In genomic region chr6:139119553-139119952, GRCh38 we compare ENCODE assay signal across 22 cellular contexts. TPM values are rescaled to one million over a fixed set of nuclear protein-coding genes. Genes with fewer than 3 reads are reported as not detected.
A peak's percentile ranks its signal among the peaks of the same experiment; 100 is the strongest.
DNase-seq lines count a peak whose midpoint lies in the region; ATAC-seq, FAIRE-seq and TF ChIP-seq lines count a peak whose summit lies in the region.
"Had no signal": no experiment of that assay in that cellular context is flagged by ENCODE, and none has a peak within 500 bp of the region (broad histone marks: within the 10 kb centered on the region; RNA-seq: fewer than 3 reads in every experiment).

No MANE protein-coding gene starts in this region.

- POLR2A ChIA-PET in activated CD4-positive, alpha-beta T cell treated with anti-CD3 and anti-CD28 coated beads for 36 hours (lab: Charles Lee), result no interaction called here
- POLR2A ChIA-PET in K562 (lab: Yijun Ruan, JAX), result interaction anchor here (0.7 kb wide), 1 partner anchor 168 kb away, joined by 3 read pairs; no protein-coding TSS in a partner anchor

- H3K9me3 Mint-ChIP-seq in activated CD4-positive, alpha-beta T cell treated with anti-CD3 and anti-CD28 coated beads, Interleukin-2, amount 10 ng/mL, durations not matched to agents 24 days and 14 days, result peaks cover 15% of the 10 kb centered on the region
- peaks cover 13% of the 10 kb centered on the region for H3K9me3 Mint-ChIP-seq in activated CD4-positive, alpha-beta T cell treated with anti-CD3 and anti-CD28 coated beads for 36 hours (ENCODE audit: low read depth)
- H3K9me3 Mint-ChIP-seq in CD4-positive, CD25-positive, alpha-beta regulatory T cell, result peaks cover 0 to 32% (median 12%) of the 10 kb centered on the region in 7 donors
- peaks cover 40% of the 10 kb centered on the region for H3K9me3 Mint-ChIP-seq in nephron progenitor cell

- CTCF ChIA-PET in activated CD4-positive, alpha-beta T cell treated with anti-CD3 and anti-CD28 coated beads for 36 hours (lab: Charles Lee), result interaction anchor here (0.7 to 1.2 kb wide), 3 partner anchors 31 to 245 kb away, joined by 3 to 4 read pairs (median 4); no protein-coding TSS in a partner anchor
- CTCF ChIA-PET in K562 (lab: Yijun Ruan, JAX; ENCODE audit: low intra/inter-chr PET ratio), result no interaction called here

- no peak for TF ChIP-seq CTCF in K562 (IDR thresholded peaks at IDR 0.05 in 2 of 3, conservative IDR thresholded peaks at IDR 0.05 in 1 of 3; ENCODE audit: insufficient read depth in 2 of 3, low read depth in 1 of 3, low read length in 3 of 3)
- no peak for TF ChIP-seq CTCF in nephron progenitor cell (IDR thresholded peaks at IDR 0.05)
- no peak for TF ChIP-seq CTCF in upper lobe of right lung (IDR thresholded peaks at IDR 0.05)

- no peak for TF ChIP-seq EP300 in K562 (IDR thresholded peaks at IDR 0.05; ENCODE audit: low read length)

- H2AFZ ChIP-seq in K562 (ENCODE audit: low read depth, low read length), result no peak overlapping the region
- H2AFZ ChIP-seq: GM23338 had no signal

- H3K4me3 ChIP-seq in CD4-positive, CD25-positive, alpha-beta regulatory T cell (ENCODE audit: low read depth, low read length), result peak overlapping the region; percentile 1
- H3K4me3 ChIP-seq in K562 (no peak overlapping the region), upper lobe of right lung (no peak overlapping the region)
- H3K4me3 ChIP-seq: A549, GM23338 had no signal

- in situ Hi-C loops in K562 (cut with MboI), result no loop called here

- TF ChIP-seq RAD21 in K562 (CRISPR knock-in tag; conservative IDR thresholded peaks at IDR 0.05 in 1 of 2, IDR thresholded peaks at IDR 0.05 in 1 of 2), result no peak

- DNase-seq in activated CD4-positive, alpha-beta T cell treated with anti-CD3 and anti-CD28 coated beads, Interleukin-2, amount 10 ng/mL, durations not matched to agents 24 days and 14 days, result peak; percentile 49
- no peak for DNase-seq in activated CD4-positive, alpha-beta T cell treated with anti-CD3 and anti-CD28 coated beads for 36 hours
- peak in 1 of 3 donors; percentile 39 for DNase-seq in CD4-positive, CD25-positive, alpha-beta regulatory T cell
- DNase-seq in LHCN-M2 (ENCODE audit: low read depth) (peak; percentile 17), K562 (ENCODE audit: extremely low read depth in 1 of 4, low spot score in 3 of 4) (no peak), nephron progenitor cell (no peak), upper lobe of right lung (no peak), UCSD-AML1 (lab: John Stamatoyannopoulos, UW; ENCODE audit: unreplicated experiment) (no peak)
- DNase-seq: AML-193; Calu3; CD4-positive, alpha-beta memory T cell; DND-41; HCEC 1CT; HFFc6; IMR-90 had no signal

- no peaks in the 10 kb centered on the region for H3K27me3 ChIP-seq in CD4-positive, CD25-positive, alpha-beta regulatory T cell (ENCODE audit: control insufficient read depth, insufficient read depth, low read length)
- H3K27me3 ChIP-seq in K562 (ENCODE audit: control insufficient read depth in 2 of 2, insufficient read depth in 2 of 2, low read length in 2 of 2) (no peaks in the 10 kb centered on the region), upper lobe of right lung (no peaks in the 10 kb centered on the region)

- no peaks in the 10 kb centered on the region for H3K27me3 Mint-ChIP-seq in activated CD4-positive, alpha-beta T cell treated with anti-CD3 and anti-CD28 coated beads, Interleukin-2, amount 10 ng/mL, durations not matched to agents 24 days and 14 days
- no peaks in the 10 kb centered on the region for H3K27me3 Mint-ChIP-seq in activated CD4-positive, alpha-beta T cell treated with anti-CD3 and anti-CD28 coated beads for 36 hours
- H3K27me3 Mint-ChIP-seq in CD4-positive, CD25-positive, alpha-beta regulatory T cell, result no peaks in the 10 kb centered on the region
- peaks cover 3% of the 10 kb centered on the region for H3K27me3 Mint-ChIP-seq in nephron progenitor cell (ENCODE audit: low read depth, poor library complexity)
- H3K27me3 Mint-ChIP-seq: CD4-positive, alpha-beta memory T cell had no signal

- H3K27ac Mint-ChIP-seq in activated CD4-positive, alpha-beta T cell treated with anti-CD3 and anti-CD28 coated beads, Interleukin-2, amount 10 ng/mL, durations not matched to agents 24 days and 14 days, result no peak overlapping the region
- no peak overlapping the region for H3K27ac Mint-ChIP-seq in activated CD4-positive, alpha-beta T cell treated with anti-CD3 and anti-CD28 coated beads for 36 hours
- no peak overlapping the region for H3K27ac Mint-ChIP-seq in CD4-positive, CD25-positive, alpha-beta regulatory T cell
- no peak overlapping the region for H3K27ac Mint-ChIP-seq in nephron progenitor cell
- H3K27ac Mint-ChIP-seq: GM23338, HFFc6 had no signal

- peaks cover 21% of the 10 kb centered on the region for H3K4me1 ChIP-seq in CD4-positive, CD25-positive, alpha-beta regulatory T cell (ENCODE audit: control insufficient read depth, insufficient read depth, low read length, poor library complexity, severe bottlenecking)
- H3K4me1 ChIP-seq in K562 (replicated peaks in 1 of 2; ENCODE audit: control insufficient read depth in 2 of 2, insufficient read depth in 2 of 2, low read length in 2 of 2) (no peaks in the 10 kb centered on the region), upper lobe of right lung (peaks cover under 1% of the 10 kb centered on the region)
- H3K4me1 ChIP-seq: A549 had no signal

- H3K4me2 ChIP-seq in K562 (ENCODE audit: insufficient read depth, low read length), result no peak overlapping the region
- H3K4me2 ChIP-seq: A549, GM23338 had no signal

- TF ChIP-seq POLR2A in K562 (conservative IDR thresholded peaks at IDR 0.05), result no peak

- intact Hi-C loops in activated CD4-positive, alpha-beta T cell treated with anti-CD3 and anti-CD28 coated beads, Interleukin-2, amount 10 ng/mL, durations not matched to agents 24 days and 14 days (cut with micrococcal nuclease), result no loop called here
- intact Hi-C loops in activated CD4-positive, alpha-beta T cell treated with anti-CD3 and anti-CD28 coated beads for 36 hours (cut with DNase I, micrococcal nuclease), result no loop called here
- intact Hi-C loops in K562 (cut with micrococcal nuclease), result no loop called here
- intact Hi-C loops in upper lobe of right lung (cut with DNase I), result no loop called here

- no peak for ATAC-seq in activated CD4-positive, alpha-beta T cell treated with anti-CD3 and anti-CD28 coated beads for 36 hours
- no peak for ATAC-seq in CD4-positive, CD25-positive, alpha-beta regulatory T cell (ENCODE audit: low read depth in 2 of 2)
- ATAC-seq in K562 (no peak), upper lobe of right lung (no peak)
- ATAC-seq: A549, GM23338 had no signal

- H3K9me1 ChIP-seq in K562 (ENCODE audit: control insufficient read depth, insufficient read depth, low read length), result no peaks in the 10 kb centered on the region

- peaks cover 24% of the 10 kb centered on the region for H3K4me1 Mint-ChIP-seq in activated CD4-positive, alpha-beta T cell treated with anti-CD3 and anti-CD28 coated beads, Interleukin-2, amount 10 ng/mL, durations not matched to agents 24 days and 14 days
- peaks cover 35% of the 10 kb centered on the region for H3K4me1 Mint-ChIP-seq in activated CD4-positive, alpha-beta T cell treated with anti-CD3 and anti-CD28 coated beads for 36 hours
- peaks cover 13 to 38% (median 31%) of the 10 kb centered on the region in 4 donors for H3K4me1 Mint-ChIP-seq in CD4-positive, CD25-positive, alpha-beta regulatory T cell
- H3K4me1 Mint-ChIP-seq in nephron progenitor cell, result no peaks in the 10 kb centered on the region

- no peak for FAIRE-seq in K562 (lab: Jason Lieb, UNC)
- FAIRE-seq: A549, G401.6, H54, HTR-8/SVneo had no signal

- H3K9ac ChIP-seq in K562 (ENCODE audit: insufficient read depth in 1 of 2, low read depth in 2 of 2, low read length in 2 of 2), result no peak overlapping the region

- no peaks in the 10 kb centered on the region for H3K79me2 ChIP-seq in K562 (ENCODE audit: control insufficient read depth, insufficient read depth, low read length)

- no peaks in the 10 kb centered on the region for H4K20me1 ChIP-seq in K562 (replicated peaks; ENCODE audit: control insufficient read depth, insufficient read depth, low read length)

- peaks cover 19% of the 10 kb centered on the region in 2 experiments for H3K9me3 ChIP-seq in CD4-positive, CD25-positive, alpha-beta regulatory T cell (ENCODE audit: control insufficient read depth in 2 of 2, low read length in 2 of 2)
- H3K9me3 ChIP-seq in K562 (replicated peaks; ENCODE audit: control insufficient read depth, insufficient read depth, low read depth, low read length), result peaks cover 6% of the 10 kb centered on the region
- H3K9me3 ChIP-seq in upper lobe of right lung, result no peaks in the 10 kb centered on the region
- H3K9me3 ChIP-seq: A549 had no signal

- H3K27ac ChIP-seq in CD4-positive, CD25-positive, alpha-beta regulatory T cell (ENCODE audit: insufficient read depth, low read length, poor library complexity, severe bottlenecking), result no peak overlapping the region
- H3K27ac ChIP-seq in K562 (ENCODE audit: extremely low read depth, low read depth, low read length) (no peak overlapping the region), upper lobe of right lung (no peak overlapping the region)
- H3K27ac ChIP-seq: 22Rv1, A549, C4-2B had no signal

- no peak overlapping the region for H3K4me3 Mint-ChIP-seq in activated CD4-positive, alpha-beta T cell treated with anti-CD3 and anti-CD28 coated beads, Interleukin-2, amount 10 ng/mL, durations not matched to agents 24 days and 14 days
- H3K4me3 Mint-ChIP-seq in activated CD4-positive, alpha-beta T cell treated with anti-CD3 and anti-CD28 coated beads for 36 hours, result no peak overlapping the region
- no peak overlapping the region for H3K4me3 Mint-ChIP-seq in CD4-positive, CD25-positive, alpha-beta regulatory T cell
- H3K4me3 Mint-ChIP-seq in nephron progenitor cell, result no peak overlapping the region
- H3K4me3 Mint-ChIP-seq: GM23338, HFFc6 had no signal

- WGBS in K562 (ENCODE audit: insufficient coverage, low coverage, missing lambda C conversion rate), result 2% methylated on average over 3 of the region's 3 CpGs

- no TSS peak for BruUV-seq in K562 (replicated peaks; lab: Mats Ljungman, UMichigan)

- peaks cover 17% of the 10 kb centered on the region for H3K36me3 Mint-ChIP-seq in activated CD4-positive, alpha-beta T cell treated with anti-CD3 and anti-CD28 coated beads, Interleukin-2, amount 10 ng/mL, durations not matched to agents 24 days and 14 days (ENCODE audit: low read depth)
- peaks cover 10% of the 10 kb centered on the region for H3K36me3 Mint-ChIP-seq in activated CD4-positive, alpha-beta T cell treated with anti-CD3 and anti-CD28 coated beads for 36 hours (ENCODE audit: low read depth)
- H3K36me3 Mint-ChIP-seq in CD4-positive, CD25-positive, alpha-beta regulatory T cell, result peaks cover 16% of the 10 kb centered on the region
- H3K36me3 Mint-ChIP-seq in nephron progenitor cell (ENCODE audit: low read depth), result peaks cover 6% of the 10 kb centered on the region

- no peaks in the 10 kb centered on the region for H3K36me3 ChIP-seq in CD4-positive, CD25-positive, alpha-beta regulatory T cell (ENCODE audit: control insufficient read depth, insufficient read depth, low read length)
- H3K36me3 ChIP-seq in K562 (ENCODE audit: control insufficient read depth, insufficient read depth, low read length), result no peaks in the 10 kb centered on the region
- H3K36me3 ChIP-seq in upper lobe of right lung, result no peaks in the 10 kb centered on the region

RNA-seq across cellular contexts. Expression of gene HECA, which starts 15.3 kb away (rescaled TPM):
- total RNA-seq in activated CD4-positive, alpha-beta T cell treated with anti-CD3 and anti-CD28 coated beads, Interleukin-2, amount 10 ng/mL, durations not matched to agents 24 days and 14 days, result 45.7 and 47.7 TPM in 2 replicates
- total RNA-seq in activated CD4-positive, alpha-beta T cell treated with anti-CD3 and anti-CD28 coated beads for 36 hours, result 10 to 100 TPM; 51.6 to 63.4 TPM
- 165 TPM for total RNA-seq in CD4-positive, CD25-positive, alpha-beta regulatory T cell
- polyA plus RNA-seq in CD4-positive, CD25-positive, alpha-beta regulatory T cell, result 1 to 10 TPM; 5.2 to 7.9 (median 6.3) TPM
- total RNA-seq in LHCN-M2 (2014; rRNA removed) (7.4 and 8.6 TPM in 2 replicates), K562 (2014; rRNA removed) (1.8 TPM in 2 replicates), K562 (2014; rRNA removed; fragmentation: Illumina TruSeq; extraction: Trizol) (1.2 and 1.5 TPM in 2 replicates), K562 (2015; rRNA removed; fragmentation: Illumina TruSeq; extraction: Trizol) (0.57 and 0.83 TPM in 2 replicates), K562 (2021) (1.6 and 2.3 TPM in 2 replicates), upper lobe of right lung (48.9 TPM)
- 2.4 TPM for polyA plus RNA-seq in LHCN-M2 (2012)
- total RNA-seq in K562 (2011; cell fraction: chromatin; rRNA removed; ENCODE audit: low replicate concordance), result 0.62 and 1.7 TPM in 2 replicates
- 0.92 and 1.0 TPM in 2 replicates for total RNA-seq in K562 (2011; cell fraction: nucleolus; rRNA removed)
- 1.0 and 1.6 TPM in 2 replicates for total RNA-seq in K562 (2011; cell fraction: nucleoplasm; rRNA removed)
- polyA plus RNA-seq in K562 (2011; rRNA removed) (1.6 and 1.7 TPM in 2 replicates), K562 (2014; fragmentation: Illumina TruSeq; extraction: Trizol) (1.1 and 1.7 TPM in 2 replicates), K562 (2014; fragmentation: Nextera tagmentation; extraction: Ambion mirVana) (under 1 TPM; 0.31 to 0.58 TPM), K562 (2014; rRNA removed) (0.77 and 1.1 TPM in 2 replicates)
- 0.64 and 1.0 TPM in 2 replicates for polyA plus RNA-seq in K562 (2011; cell fraction: cytosol; rRNA removed)
- polyA plus RNA-seq in K562 (2011; cell fraction: nucleus; rRNA removed), result 0.67 and 0.70 TPM in 2 replicates
- polyA plus RNA-seq in K562 (2012), result 0.76 and 2.3 TPM in 2 replicates
- polyA minus RNA-seq in K562 (2011; rRNA and poly(A)+ RNA removed), result 3.1 and 3.2 TPM in 2 replicates
- polyA minus RNA-seq in K562 (2011; cell fraction: cytosol; rRNA and poly(A)+ RNA removed), result 1.3 and 1.9 TPM in 2 replicates
- 0.94 and 1.6 TPM in 2 replicates for polyA minus RNA-seq in K562 (2011; cell fraction: nucleus; rRNA and poly(A)+ RNA removed)

Comparison
In these comparisons a context has a peak if more than half of its experiments do, and no peak if none do; other contexts are left out.
1. DNase-seq: peak in activated CD4-positive, alpha-beta T cell treated with anti-CD3 and anti-CD28 coated beads, Interleukin-2, amount 10 ng/mL, durations not matched to agents 24 days and 14 days (single experiment) and LHCN-M2 (single experiment); none in activated CD4-positive, alpha-beta T cell treated with anti-CD3 and anti-CD28 coated beads for 36 hours (single experiment), K562 (0 of 4), nephron progenitor cell (single experiment), upper lobe of right lung (single experiment) and UCSD-AML1 (single experiment).